20 cellular contexts compared by ENCODE assay signal in the genomic region with DNA sequence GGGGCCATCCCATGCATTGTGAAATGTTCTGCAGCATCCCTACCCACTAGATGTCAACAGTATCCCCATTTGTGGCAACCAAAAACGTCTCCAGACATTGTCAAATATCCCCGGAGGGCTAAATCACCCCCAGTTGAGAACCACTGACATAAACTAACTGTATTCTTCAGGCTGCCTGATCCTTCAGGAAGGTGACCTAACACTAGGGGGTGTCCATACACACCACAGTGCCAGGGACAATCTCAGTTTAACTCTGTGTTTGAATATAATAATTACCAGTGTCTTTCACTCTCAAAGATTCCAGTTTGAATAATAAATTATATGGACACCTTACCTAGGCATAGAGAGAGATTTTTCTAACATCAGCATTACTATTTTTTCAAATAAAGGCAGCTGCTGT. TPM values are rescaled to one million over a fixed set of nuclear protein-coding genes. Genes with fewer than 3 reads are reported as not detected.
DNase-seq lines count a peak whose midpoint lies in the region; TF ChIP-seq lines count a peak whose summit lies in the region.
"Had no signal": no experiment of that assay in that cellular context is flagged by ENCODE, and none has a peak within 500 bp of the region (broad histone marks: within the 10 kb centered on the region; RNA-seq: fewer than 3 reads in every experiment).

No MANE protein-coding gene starts in this region.

- no peak overlapping the region for H3K4me3 ChIP-seq in AG10803 (ENCODE audit: low read length)
- no peak overlapping the region for H3K4me3 ChIP-seq in astrocyte of the spinal cord (ENCODE audit: low read depth, low read length)
- H3K4me3 ChIP-seq: BLaER1 treated with 17β-estradiol and CSF1 and Interleukin-3, amounts not matched to agents 10 nM and 100 nM; HAP-1; stomach; vagina had no signal

- POLR2A ChIA-PET in HEK293T (lab: Yijun Ruan, JAX), result no interaction called here

- TF ChIP-seq CTCF in AG10803 (conservative IDR thresholded peaks at IDR 0.05; ENCODE audit: low read length) (0 out of 2 replicates have a peak, but pooled peaks have one; percentile 4), astrocyte of the spinal cord (IDR thresholded peaks at IDR 0.05; ENCODE audit: low read depth, low read length) (peak; percentile 3), GM10266 (IDR thresholded peaks at IDR 0.05; ENCODE audit: control insufficient read depth, insufficient read depth, low read depth, missing control alignments) (no peak)

- DNase-seq in AG10803 (ENCODE audit: low read depth) (no peak), HEK293T (ENCODE audit: extremely low spot score) (peak; percentile 22), astrocyte of the spinal cord (ENCODE audit: low read depth, low spot score) (no peak), iPS-NIHi11 (ENCODE audit: low spot score) (peak; percentile 7), GM10266 (ENCODE audit: extremely low spot score) (no peak), mesenteric fat pad (ENCODE audit: low spot score) (no peak), mucosa of gallbladder (ENCODE audit: low spot score) (no peak), HuH-7 (ENCODE audit: low spot score) (no peak)
- DNase-seq: activated naive CD8-positive, alpha-beta T cell treated with anti-CD3 and anti-CD28 coated beads, Interleukin-2, amount 10 ng/mL, durations not matched to agents 7 days and 5 days; activated T-cell treated with anti-CD3 and anti-CD28 coated beads, Interleukin-2, amount 50 U/mL, for 48 hours; central memory CD4-positive, alpha-beta T cell; NCI-H2081 treated with DMSO at 0.1 percent for 48 hours; NCI-H748 treated with DMSO at 0.1 percent for 48 hours; stimulated activated CD4-positive, alpha-beta T cell treated with anti-CD3 and anti-CD28 coated beads, Interleukin-12 subunit alpha, Interleukin-12 subunit beta, amount 100 ng/mL, for 4 hours; stomach; T1000 had no signal

- in situ Hi-C loops in astrocyte of the spinal cord (cut with HindIII; ENCODE audit: low sequenced_read_pairs), result no loop called here

- CTCF ChIA-PET in HEK293T (lab: Yijun Ruan, JAX), result no interaction called here

TF ChIP-seq in HEK293T, 16 proteins besides CTCF, POLR2A, EP300 and RAD21:
- TF ChIP-seq BHLHE40 (IDR thresholded peaks at IDR 0.05; ENCODE audit: borderline replicate concordance), result no peak
- TF ChIP-seq SUZ12 (IDR thresholded peaks at IDR 0.05), result no peak
- no peak for TF ChIP-seq ARNT (IDR thresholded peaks at IDR 0.05)
- TF ChIP-seq FOXK2 (IDR thresholded peaks at IDR 0.05), result no peak
- TF ChIP-seq NFRKB (IDR thresholded peaks at IDR 0.05), result no peak
- no peak for TF ChIP-seq ELF4 (IDR thresholded peaks at IDR 0.05)
- no peak for TF ChIP-seq HDGF (IDR thresholded peaks at IDR 0.05; ENCODE audit: borderline replicate concordance)
- no peak for TF ChIP-seq CTBP1 (IDR thresholded peaks at IDR 0.05; ENCODE audit: borderline replicate concordance)
- TF ChIP-seq LEF1 (IDR thresholded peaks at IDR 0.05; ENCODE audit: borderline replicate concordance), result no peak
- no peak for TF ChIP-seq SP1 (IDR thresholded peaks at IDR 0.05)
- TF ChIP-seq L3MBTL2 (conservative IDR thresholded peaks at IDR 0.05), result no peak
- no peak for TF ChIP-seq ZNF384 (IDR thresholded peaks at IDR 0.05)
- no peak for TF ChIP-seq FOXA1 (IDR thresholded peaks at IDR 0.05)
- TF ChIP-seq TARDBP (IDR thresholded peaks at IDR 0.05), result no peak
- TF ChIP-seq FOXM1 (IDR thresholded peaks at IDR 0.05; ENCODE audit: borderline replicate concordance), result no peak
- TF ChIP-seq, protein P1, sequence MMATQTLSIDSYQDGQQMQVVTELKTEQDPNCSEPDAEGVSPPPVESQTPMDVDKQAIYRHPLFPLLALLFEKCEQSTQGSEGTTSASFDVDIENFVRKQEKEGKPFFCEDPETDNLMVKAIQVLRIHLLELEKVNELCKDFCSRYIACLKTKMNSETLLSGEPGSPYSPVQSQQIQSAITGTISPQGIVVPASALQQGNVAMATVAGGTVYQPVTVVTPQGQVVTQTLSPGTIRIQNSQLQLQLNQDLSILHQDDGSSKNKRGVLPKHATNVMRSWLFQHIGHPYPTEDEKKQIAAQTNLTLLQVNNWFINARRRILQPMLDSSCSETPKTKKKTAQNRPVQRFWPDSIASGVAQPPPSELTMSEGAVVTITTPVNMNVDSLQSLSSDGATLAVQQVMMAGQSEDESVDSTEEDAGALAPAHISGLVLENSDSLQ (IDR thresholded peaks at IDR 0.05), result no peak

RNA-seq across cellular contexts. Expression of a gene that starts 6.4 kb away (rescaled TPM):
- total RNA-seq in mesenteric fat pad (6.2 TPM), mucosa of gallbladder (169 TPM)
- total RNA-seq: activated naive CD8-positive, alpha-beta T cell treated with anti-CD3 and anti-CD28 coated beads, Interleukin-2, amount 10 ng/mL, durations not matched to agents 7 days and 5 days; myocyte had no signal

Comparison
In these comparisons a context has a peak if more than half of its experiments do, and no peak if none do; other contexts are left out.
1. DNase-seq: peak in HEK293T (single experiment) and iPS-NIHi11 (single experiment); none in AG10803 (single experiment), astrocyte of the spinal cord (single experiment), GM10266 (single experiment), mesenteric fat pad (single experiment), mucosa of gallbladder (single experiment) and HuH-7 (single experiment).
2. RNA of a gene that starts 6.4 kb away (total RNA-seq): 169 TPM in mucosa of gallbladder (single experiment); 6.2 TPM in mesenteric fat pad (single experiment); every median in the first group is over 10 times any median in the second.